25 cellular contexts compared by ENCODE assay signal in genomic region chr15:80595391-80595790, GRCh38.
A peak's percentile ranks its signal among the peaks of the same experiment; 100 is the strongest.
DNase-seq lines count a peak whose midpoint lies in the region; ATAC-seq and TF ChIP-seq lines count a peak whose summit lies in the region.
"Had no signal": no experiment of that assay in that cellular context is flagged by ENCODE, and none has a peak within 500 bp of the region (broad histone marks: within the 10 kb centered on the region; RNA-seq: fewer than 3 reads in every experiment).

No MANE protein-coding gene starts in this region.

- H3K27me3 ChIP-seq in endodermal cell (ENCODE audit: control insufficient read depth, insufficient read depth, low read length, poor library complexity, severe bottlenecking) (no peaks in the 10 kb centered on the region), right atrium auricular region (no peaks in the 10 kb centered on the region)
- H3K27me3 ChIP-seq: BLaER1, colonic mucosa, esophagus muscularis mucosa, gastroesophageal sphincter had no signal

- H3K27ac ChIP-seq in endodermal cell (ENCODE audit: low read depth, low read length) (no peak overlapping the region), right atrium auricular region (no peak overlapping the region)
- H3K27ac ChIP-seq: BLaER1, colonic mucosa, esophagus muscularis mucosa, gastroesophageal sphincter, HL-60 had no signal

- H3K36me3 ChIP-seq in endodermal cell (ENCODE audit: control insufficient read depth, insufficient read depth, low read length) (no peaks in the 10 kb centered on the region), right atrium auricular region (no peaks in the 10 kb centered on the region)
- H3K36me3 ChIP-seq: colonic mucosa had no signal

- no peak overlapping the region for H3K4me3 Mint-ChIP-seq in endodermal cell
- H3K4me3 Mint-ChIP-seq: activated B cell treated with CpG ODN at 0.5 μM for 24 hours; activated CD4-positive, alpha-beta T cell treated with anti-CD3 and anti-CD28 coated beads, Interleukin-2, amount 10 ng/mL, durations not matched to agents 7 days and 5 days; activated naive CD8-positive, alpha-beta T cell; effector memory CD8-positive, alpha-beta T cell; nephron; stimulated activated memory B cell treated with anti-CD40 and anti-IgM and Interleukin-4, amounts not matched to agents 10 μg/mL and 1 μg/mL and 100 μg/mL, for 72 hours had no signal

- no peaks in the 10 kb centered on the region for H3K4me1 Mint-ChIP-seq in endodermal cell
- H3K4me1 Mint-ChIP-seq: activated B cell treated with CpG ODN at 0.5 μM for 24 hours; activated CD4-positive, alpha-beta T cell treated with anti-CD3 and anti-CD28 coated beads, Interleukin-2, amount 10 ng/mL, durations not matched to agents 7 days and 5 days; nephron; stimulated activated memory B cell treated with anti-CD40 and anti-IgM and Interleukin-4, amounts not matched to agents 10 μg/mL and 1 μg/mL and 100 μg/mL, for 72 hours had no signal

- H3K4me1 ChIP-seq in endodermal cell (ENCODE audit: control insufficient read depth, insufficient read depth, low read length) (no peaks in the 10 kb centered on the region), right atrium auricular region (no peaks in the 10 kb centered on the region)
- H3K4me1 ChIP-seq: colonic mucosa, esophagus muscularis mucosa, gastroesophageal sphincter had no signal

- TF ChIP-seq CTCF in GM12865 (IDR thresholded peaks at IDR 0.05; ENCODE audit: insufficient read depth, low read depth, low read length, missing control alignments) (no peak), endodermal cell (conservative IDR thresholded peaks at IDR 0.05) (no peak), right atrium auricular region (IDR thresholded peaks at IDR 0.05) (no peak)

- H3K27ac Mint-ChIP-seq in endodermal cell: no peak overlapping the region
- H3K27ac Mint-ChIP-seq: activated B cell treated with CpG ODN at 0.5 μM for 24 hours; activated CD4-positive, alpha-beta T cell treated with anti-CD3 and anti-CD28 coated beads, Interleukin-2, amount 10 ng/mL, durations not matched to agents 7 days and 5 days; activated naive CD8-positive, alpha-beta T cell; effector memory CD8-positive, alpha-beta T cell; nephron; stimulated activated memory B cell treated with anti-CD40 and anti-IgM and Interleukin-4, amounts not matched to agents 10 μg/mL and 1 μg/mL and 100 μg/mL, for 72 hours had no signal

- H3K36me3 Mint-ChIP-seq in endodermal cell (ENCODE audit: low read depth): no peaks in the 10 kb centered on the region
- H3K36me3 Mint-ChIP-seq: activated naive CD8-positive, alpha-beta T cell; stimulated activated memory B cell treated with anti-CD40 and anti-IgM and Interleukin-4, amounts not matched to agents 10 μg/mL and 1 μg/mL and 100 μg/mL, for 72 hours had no signal

- peak; percentile 2 for DNase-seq in GM12865 (ENCODE audit: low read depth)
- peak; percentile 12 for DNase-seq in NCI-H69 (lab: John Stamatoyannopoulos, UW)
- DNase-seq in endodermal cell: peak; percentile 23
- DNase-seq in lung microvascular endothelial cell (ENCODE audit: low read depth in 2 of 2): peak; percentile 17 to 25
- DNase-seq in NCI-H748 (lab: John Stamatoyannopoulos, UW; ENCODE audit: unreplicated experiment): no peak
- no peak for DNase-seq in right atrium auricular region (ENCODE audit: low spot score)
- DNase-seq: activated B cell treated with CpG ODN at 0.5 μM for 24 hours; activated CD4-positive, alpha-beta T cell treated with anti-CD3 and anti-CD28 coated beads, Interleukin-2, amount 10 ng/mL, durations not matched to agents 7 days and 5 days; colonic mucosa; effector memory CD8-positive, alpha-beta T cell; Kasumi-1; mammary epithelial cell; NCI-H146; NCI-H2107; NCI-H345; NCI-H748 treated with DMSO at 0.1 percent for 48 hours; trophoblast cell had no signal

- H3K27me3 Mint-ChIP-seq in endodermal cell (ENCODE audit: insufficient read depth): peaks cover 3% of the 10 kb centered on the region

- H3K9ac ChIP-seq in endodermal cell (ENCODE audit: extremely low read depth, low read length, poor library complexity, severe bottlenecking): no peak overlapping the region
- H3K9ac ChIP-seq: BLaER1 had no signal

- H3K4me3 ChIP-seq in GM12865 (ENCODE audit: low read depth, low read length): no peak overlapping the region
- no peak overlapping the region for H3K4me3 ChIP-seq in endodermal cell (ENCODE audit: low read length)
- H3K4me3 ChIP-seq in right atrium auricular region: no peak overlapping the region
- H3K4me3 ChIP-seq: BLaER1, colonic mucosa, esophagus muscularis mucosa, gastroesophageal sphincter had no signal

- WGBS in endodermal cell (ENCODE audit: insufficient coverage in 1 of 2, insufficient read length in 1 of 2), 2 experiments: 90 to 100% methylated on average over 1 of the region's 1 CpG

- peaks cover 1% of the 10 kb centered on the region for H3K9me3 Mint-ChIP-seq in endodermal cell
- H3K9me3 Mint-ChIP-seq: activated B cell treated with CpG ODN at 0.5 μM for 24 hours; activated CD4-positive, alpha-beta T cell treated with anti-CD3 and anti-CD28 coated beads, Interleukin-2, amount 10 ng/mL, durations not matched to agents 7 days and 5 days; effector memory CD8-positive, alpha-beta T cell; nephron; stimulated activated memory B cell treated with anti-CD40 and anti-IgM and Interleukin-4, amounts not matched to agents 10 μg/mL and 1 μg/mL and 100 μg/mL, for 72 hours had no signal

- no peak for ATAC-seq in HG02623 (IDR thresholded peaks at IDR 0.05; ENCODE audit: unreplicated experiment)
- ATAC-seq: effector memory CD8-positive, alpha-beta T cell; gastroesophageal sphincter; stimulated activated memory B cell treated with anti-CD40 and anti-IgM and Interleukin-4, amounts not matched to agents 10 μg/mL and 1 μg/mL and 100 μg/mL, for 72 hours had no signal

- H3K9me3 ChIP-seq in endodermal cell (ENCODE audit: control insufficient read depth, low read length) (no peaks in the 10 kb centered on the region), right atrium auricular region (no peaks in the 10 kb centered on the region)
- H3K9me3 ChIP-seq: BLaER1, colonic mucosa, esophagus muscularis mucosa, gastroesophageal sphincter had no signal

Comparison
In these comparisons a context has a peak if more than half of its experiments do, and no peak if none do; other contexts are left out.
1. DNase-seq: peak in GM12865 (single experiment), NCI-H69 (single experiment), endodermal cell (single experiment) and lung microvascular endothelial cell (2 of 2); none in NCI-H748 (single experiment) and right atrium auricular region (single experiment).